In the genomic region with DNA sequence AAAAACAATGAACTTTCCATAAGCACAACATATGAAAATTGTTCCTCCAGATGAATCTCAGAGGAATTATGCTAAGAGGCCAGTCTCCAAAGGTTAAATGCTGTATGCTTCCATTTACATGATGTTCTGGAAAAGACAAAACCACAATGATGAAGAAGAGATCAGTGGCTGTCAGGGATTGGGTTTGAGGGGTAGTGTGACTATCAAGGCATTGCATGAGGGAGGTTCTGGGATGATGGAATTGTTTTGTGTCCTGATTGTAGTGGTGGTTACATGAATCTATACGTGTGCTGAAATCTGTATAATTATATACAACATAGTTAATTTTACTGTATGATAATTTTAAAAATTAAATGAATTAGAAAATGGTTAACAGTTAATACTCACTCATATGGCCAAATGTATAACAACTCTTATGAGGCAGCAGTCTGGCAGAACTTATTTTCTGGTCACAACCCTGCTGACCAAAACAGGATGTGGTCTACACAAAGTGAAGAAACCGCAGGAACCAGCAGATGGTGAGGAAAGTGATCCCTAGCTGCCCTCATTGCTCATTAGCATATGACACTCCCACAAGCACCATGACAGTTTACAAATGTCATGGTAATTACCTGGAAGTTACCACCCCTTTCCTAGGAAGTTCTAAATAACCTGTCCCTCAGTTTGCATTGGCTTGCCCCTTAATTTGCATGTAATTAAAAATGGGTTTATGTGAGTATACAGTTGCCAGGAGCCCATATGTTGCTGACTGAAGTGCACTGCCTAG, we compare ENCODE assay signal across 9 cellular contexts. TPM values are rescaled to one million over a fixed set of nuclear protein-coding genes. Genes with fewer than 3 reads are reported as not detected.
DNase-seq lines count a peak whose midpoint lies in the region; ATAC-seq and TF ChIP-seq lines count a peak whose summit lies in the region.
"Had no signal": no experiment of that assay in that cellular context is flagged by ENCODE, and none has a peak within 500 bp of the region (broad histone marks: within the 10 kb centered on the region; RNA-seq: fewer than 3 reads in every experiment).

No MANE protein-coding gene starts in this region.

- WGBS in mesenchymal stem cell = 10% methylated on average over 1 of the region's 2 CpGs
- WGBS in sigmoid colon, 2 donors = 40 to 80% methylated on average over 2 of the region's 2 CpGs

- no peak for TF ChIP-seq CTCF in RWPE2 (IDR thresholded peaks at IDR 0.05; ENCODE audit: poor library complexity, severe bottlenecking)
- TF ChIP-seq CTCF in sigmoid colon (IDR thresholded peaks at IDR 0.05) = no peak

- H3K4me1 Mint-ChIP-seq in activated naive CD8-positive, alpha-beta T cell treated with anti-CD3 and anti-CD28 coated beads, Interleukin-2, amount 10 ng/mL, durations not matched to agents 7 days and 5 days = peaks cover 32% of the 10 kb centered on the region

- H3K4me1 ChIP-seq in RWPE2 (ENCODE audit: insufficient read depth, poor library complexity, severe bottlenecking) (peaks cover 6% of the 10 kb centered on the region), mesenchymal stem cell (ENCODE audit: control insufficient read depth, insufficient read depth, low read depth, low read length) (no peaks in the 10 kb centered on the region), sigmoid colon (peaks cover 0 to 5% (median 0%) of the 10 kb centered on the region in 4 donors)

- POLR2A ChIA-PET in activated naive CD8-positive, alpha-beta T cell treated with anti-CD3 and anti-CD28 coated beads, Interleukin-2, amount 10 ng/mL, durations not matched to agents 7 days and 5 days (lab: Charles Lee) = interaction anchor here (0.9 to 2.2 kb wide), 2 partner anchors 43 to 110 kb away, joined by 3 to 7 read pairs; no protein-coding TSS in a partner anchor

- H3K36me3 ChIP-seq in RWPE2 (ENCODE audit: low read depth) = no peaks in the 10 kb centered on the region
- peaks cover 3% of the 10 kb centered on the region in 2 experiments for H3K36me3 ChIP-seq in mesenchymal stem cell (ENCODE audit: control insufficient read depth in 1 of 2, insufficient read depth in 2 of 2, low read depth in 1 of 2, low read length in 2 of 2)
- peaks cover 0 to 3% (median under 1%) of the 10 kb centered on the region in 4 donors for H3K36me3 ChIP-seq in sigmoid colon

- no peak overlapping the region for H3K14ac ChIP-seq in mesenchymal stem cell (ENCODE audit: low read length in 2 of 2)

- H2BK120ac ChIP-seq in mesenchymal stem cell (ENCODE audit: low read depth, low read length) = no peak overlapping the region

- H4K8ac ChIP-seq in mesenchymal stem cell (ENCODE audit: low read length) = peak overlapping the region; percentile 61

- H2BK12ac ChIP-seq in mesenchymal stem cell (ENCODE audit: low read length in 2 of 2) = peak overlapping the region in 1 of 2 experiments; percentile 94

- no peaks in the 10 kb centered on the region for H3K79me1 ChIP-seq in mesenchymal stem cell (replicated peaks; ENCODE audit: low read length, poor library complexity, severe bottlenecking)

- no peaks in the 10 kb centered on the region for H3K9me3 Mint-ChIP-seq in activated naive CD8-positive, alpha-beta T cell treated with anti-CD3 and anti-CD28 coated beads, Interleukin-2, amount 10 ng/mL, durations not matched to agents 7 days and 5 days

- H3K27me3 ChIP-seq in RWPE2 (ENCODE audit: insufficient read depth, poor library complexity, severe bottlenecking) (no peaks in the 10 kb centered on the region), mesenchymal stem cell (ENCODE audit: control insufficient read depth in 1 of 2, insufficient read depth in 1 of 2, low read length in 2 of 2) (no peaks in the 10 kb centered on the region), sigmoid colon (no peaks in the 10 kb centered on the region)

- intact Hi-C loops in sigmoid colon (cut with DNase I) = no loop called here

- H3K9ac ChIP-seq in mesenchymal stem cell (ENCODE audit: low read length) = peak overlapping the region; percentile 40

- no peak for TF ChIP-seq EP300 in sigmoid colon (IDR thresholded peaks at IDR 0.05)

- H3K4me3 Mint-ChIP-seq in activated naive CD8-positive, alpha-beta T cell treated with anti-CD3 and anti-CD28 coated beads, Interleukin-2, amount 10 ng/mL, durations not matched to agents 7 days and 5 days = peak overlapping the region; percentile 26

- H2BK15ac ChIP-seq in mesenchymal stem cell (ENCODE audit: low read depth, poor library complexity, severe bottlenecking) = no peak overlapping the region

- H3K23ac ChIP-seq in mesenchymal stem cell (ENCODE audit: low read length in 2 of 2) = no peak overlapping the region

- H3K27ac Mint-ChIP-seq in activated naive CD8-positive, alpha-beta T cell treated with anti-CD3 and anti-CD28 coated beads, Interleukin-2, amount 10 ng/mL, durations not matched to agents 7 days and 5 days = peak overlapping the region; percentile 57

- peak overlapping the region; percentile 17 for H2AK5ac ChIP-seq in mesenchymal stem cell (ENCODE audit: low read length, severe bottlenecking)

- H3K4me3 ChIP-seq in RWPE2 (ENCODE audit: severe bottlenecking) = no peak overlapping the region
- no peak overlapping the region for H3K4me3 ChIP-seq in mesenchymal stem cell (ENCODE audit: insufficient read depth in 1 of 2, low read depth in 1 of 2, low read length in 2 of 2)
- no peak overlapping the region for H3K4me3 ChIP-seq in sigmoid colon
- H3K4me3 ChIP-seq: SK-N-MC had no signal

- H2AFZ ChIP-seq in mesenchymal stem cell (ENCODE audit: low read depth, low read length) = no peak overlapping the region

- DNase-seq in DMS 273 (lab: John Stamatoyannopoulos, UW; ENCODE audit: unreplicated experiment) (peak; percentile 96), RWPE2 (ENCODE audit: low spot score) (no peak), mesenchymal stem cell (peak; percentile 97), cerebellar cortex (ENCODE audit: low spot score) (no peak), sigmoid colon (no peak)
- DNase-seq in activated naive CD8-positive, alpha-beta T cell treated with anti-CD3 and anti-CD28 coated beads, Interleukin-2, amount 10 ng/mL, durations not matched to agents 7 days and 5 days = peak; percentile 66

- H3K27me3 Mint-ChIP-seq in activated naive CD8-positive, alpha-beta T cell treated with anti-CD3 and anti-CD28 coated beads, Interleukin-2, amount 10 ng/mL, durations not matched to agents 7 days and 5 days = peaks cover 25% of the 10 kb centered on the region

- peak overlapping the region; percentile 4 to 35 for H3K4ac ChIP-seq in mesenchymal stem cell (ENCODE audit: low read depth in 1 of 2, low read length in 2 of 2)

- peak overlapping the region; percentile 65 for H4K91ac ChIP-seq in mesenchymal stem cell (ENCODE audit: low read length)

- no peak for TF ChIP-seq POLR2A in sigmoid colon (IDR thresholded peaks at IDR 0.05)

- H3K27ac ChIP-seq in RWPE2 (ENCODE audit: poor library complexity, severe bottlenecking) (peak overlapping the region; percentile 16), mesenchymal stem cell (ENCODE audit: low read length, poor library complexity, severe bottlenecking) (no peak overlapping the region), sigmoid colon (no peak overlapping the region)
- H3K27ac ChIP-seq: SK-N-MC had no signal

- H2BK5ac ChIP-seq in mesenchymal stem cell (ENCODE audit: low read depth, low read length, poor library complexity, severe bottlenecking) = no peak overlapping the region

- peaks cover 3% of the 10 kb centered on the region for H3K36me3 Mint-ChIP-seq in activated naive CD8-positive, alpha-beta T cell treated with anti-CD3 and anti-CD28 coated beads, Interleukin-2, amount 10 ng/mL, durations not matched to agents 7 days and 5 days

- H3K18ac ChIP-seq in mesenchymal stem cell (ENCODE audit: low read depth in 1 of 2, low read length in 2 of 2) = peak overlapping the region; percentile 34 to 88

- no peak overlapping the region for H3K4me2 ChIP-seq in mesenchymal stem cell (ENCODE audit: low read length, poor library complexity, severe bottlenecking)

- no peaks in the 10 kb centered on the region for H3K9me3 ChIP-seq in RWPE2 (ENCODE audit: severe bottlenecking)
- H3K9me3 ChIP-seq in mesenchymal stem cell (ENCODE audit: control insufficient read depth, low read length) = no peaks in the 10 kb centered on the region
- no peaks in the 10 kb centered on the region for H3K9me3 ChIP-seq in sigmoid colon

- ATAC-seq in GM19395 (IDR thresholded peaks at IDR 0.05; ENCODE audit: unreplicated experiment) (peak; percentile 95), HG03439 (IDR thresholded peaks at IDR 0.05; ENCODE audit: unreplicated experiment) (peak; percentile 87), RWPE2 (ENCODE audit: low read depth) (peak; percentile 96)
- ATAC-seq in activated naive CD8-positive, alpha-beta T cell treated with anti-CD3 and anti-CD28 coated beads, Interleukin-2, amount 10 ng/mL, durations not matched to agents 7 days and 5 days (ENCODE audit: low read depth) = peak; percentile 81

RNA-seq across cellular contexts. Expression of a gene that starts 31.9 kb away (rescaled TPM):
- total RNA-seq in activated naive CD8-positive, alpha-beta T cell treated with anti-CD3 and anti-CD28 coated beads, Interleukin-2, amount 10 ng/mL, durations not matched to agents 7 days and 5 days = 10 to 100 TPM; 66.9 to 67.2 TPM
- 50.4 TPM for polyA plus RNA-seq in mesenchymal stem cell (2013, experiment 1 of 2)
- polyA plus RNA-seq in mesenchymal stem cell (2013, experiment 2 of 2) = 52.6 TPM
- 10 to 100 TPM; 33.5 to 46.5 (median 40.5) TPM for total RNA-seq in sigmoid colon
- polyA plus RNA-seq in sigmoid colon = 10 to 100 TPM; 49.9 to 61.9 (median 55.0) TPM

RNA-seq across cellular contexts. Expression of a gene that starts 41.9 kb away (rescaled TPM):
- total RNA-seq in activated naive CD8-positive, alpha-beta T cell treated with anti-CD3 and anti-CD28 coated beads, Interleukin-2, amount 10 ng/mL, durations not matched to agents 7 days and 5 days = 100 to 1,000 TPM; 231 to 234 TPM
- polyA plus RNA-seq in mesenchymal stem cell (2013, experiment 1 of 2) = 511 TPM
- 515 TPM for polyA plus RNA-seq in mesenchymal stem cell (2013, experiment 2 of 2)
- total RNA-seq in sigmoid colon = 100 to 1,000 TPM in 1 of 4 donors, 10 to 100 TPM in 3; 71.7 to 118 (median 85.3) TPM
- 100 to 1,000 TPM; 296 to 515 (median 374) TPM for polyA plus RNA-seq in sigmoid colon

RNA-seq across cellular contexts. Expression of a gene that starts 56.5 kb away (rescaled TPM):
- not detected for total RNA-seq in activated naive CD8-positive, alpha-beta T cell treated with anti-CD3 and anti-CD28 coated beads, Interleukin-2, amount 10 ng/mL, durations not matched to agents 7 days and 5 days
- not detected for polyA plus RNA-seq in mesenchymal stem cell (2013, experiment 1 of 2)
- not detected for polyA plus RNA-seq in mesenchymal stem cell (2013, experiment 2 of 2)
- total RNA-seq in sigmoid colon = 10 to 100 TPM in 1 of 4 donors, 1 to 10 TPM in 3; 6.6 to 10.2 (median 8.9) TPM
- 1 to 10 TPM; 1.2 to 2.5 (median 2.3) TPM for polyA plus RNA-seq in sigmoid colon

Comparison
In these comparisons a context has a peak if more than half of its experiments do, and no peak if none do; other contexts are left out.
1. DNase-seq: peak in DMS 273 (single experiment), activated naive CD8-positive, alpha-beta T cell treated with anti-CD3 and anti-CD28 coated beads, Interleukin-2, amount 10 ng/mL, durations not matched to agents 7 days and 5 days (single experiment) and mesenchymal stem cell (single experiment); none in RWPE2 (single experiment), cerebellar cortex (single experiment) and sigmoid colon (single experiment).
2. RNA of a gene that starts 56.5 kb away (total RNA-seq): 6.6 to 10.2 TPM in sigmoid colon; not detected in activated naive CD8-positive, alpha-beta T cell treated with anti-CD3 and anti-CD28 coated beads, Interleukin-2, amount 10 ng/mL, durations not matched to agents 7 days and 5 days; every median in the first group is over 4 times any median in the second.
3. Peak in every context shown above with its lines, with median percentiles within 50 percentile points of each other: ATAC-seq.